1 cellular context compared by ENCODE assay signal in genomic region chr10:28532509-28533314, GRCh38.
A peak's percentile ranks its signal among the peaks of the same experiment; 100 is the strongest.
TF ChIP-seq lines count a peak whose summit lies in the region.

Gene WAC (plus strand): TSS chr10:28533118. CDS start chr10:28533580, 462 bp downstream.

TF ChIP-seq in HepG2, 621 proteins besides CTCF, POLR2A, EP300 and RAD21 (continued from another document and continues in another):
- peak; percentile 49; the same call in 1 of the 2 replicates for TF ChIP-seq ATF2 (CRISPR knock-in tag; IDR thresholded peaks at IDR 0.05)
- TF ChIP-seq STAT5B (CRISPR knock-in tag; IDR thresholded peaks at IDR 0.05) = no peak
- no peak for TF ChIP-seq MLXIP (CRISPR knock-in tag; IDR thresholded peaks at IDR 0.05; ENCODE audit: borderline replicate concordance)
- TF ChIP-seq SRSF9 (IDR thresholded peaks at IDR 0.05; ENCODE audit: borderline replicate concordance, insufficient read depth, low read depth, low read length, poor library complexity, severe bottlenecking) = no peak
- TF ChIP-seq ZNF841 (CRISPR knock-in tag; IDR thresholded peaks at IDR 0.05; ENCODE audit: borderline replicate concordance) = 0 out of 2 replicates have a peak, but pooled peaks have one; percentile 62
- no peak for TF ChIP-seq HNRNPL (IDR thresholded peaks at IDR 0.05; ENCODE audit: low read depth, low read length)
- no peak; the same call in 1 of the 2 replicates for TF ChIP-seq PPARG (CRISPR knock-in tag; conservative IDR thresholded peaks at IDR 0.05)
- TF ChIP-seq ZXDC (CRISPR knock-in tag; IDR thresholded peaks at IDR 0.05) = peak; percentile 92
- TF ChIP-seq MXI1 (IDR thresholded peaks at IDR 0.05; ENCODE audit: borderline replicate concordance, low read depth, low read length) = no peak
- no peak for TF ChIP-seq ZEB1 (IDR thresholded peaks at IDR 0.05; ENCODE audit: insufficient replicate concordance, low read depth)
- no peak for TF ChIP-seq BCLAF1 (IDR thresholded peaks at IDR 0.05)
- 0 out of 2 replicates have a peak, but pooled peaks have one; percentile 30 for TF ChIP-seq ZMYM3 (CRISPR knock-in tag; IDR thresholded peaks at IDR 0.05)
- no peak for TF ChIP-seq CHD4 (IDR thresholded peaks at IDR 0.05; ENCODE audit: borderline replicate concordance, low read length)
- no peak for TF ChIP-seq ZNF24 (IDR thresholded peaks at IDR 0.05)
- TF ChIP-seq HOXD1 (CRISPR knock-in tag; IDR thresholded peaks at IDR 0.05) = no peak
- no peak for TF ChIP-seq GLMP (CRISPR knock-in tag; IDR thresholded peaks at IDR 0.05; ENCODE audit: borderline replicate concordance)
- TF ChIP-seq ZNF574 (CRISPR knock-in tag; IDR thresholded peaks at IDR 0.05) = peak; percentile 76
- TF ChIP-seq SALL2 (CRISPR knock-in tag; IDR thresholded peaks at IDR 0.05) = peak; percentile 8; the same call in 1 of the 2 replicates
- 0 out of 2 replicates have a peak, but pooled peaks have one; percentile 23 for TF ChIP-seq ZNF337 (CRISPR knock-in tag; IDR thresholded peaks at IDR 0.05; ENCODE audit: borderline replicate concordance, low read depth)
- peak; percentile 77 for TF ChIP-seq POGK (CRISPR knock-in tag; conservative IDR thresholded peaks at IDR 0.05)
- TF ChIP-seq ZNF292 (CRISPR knock-in tag; IDR thresholded peaks at IDR 0.05; ENCODE audit: borderline replicate concordance, low read depth) = no peak
- TF ChIP-seq ATF7 (IDR thresholded peaks at IDR 0.05) = no peak
- TF ChIP-seq ATF7 (CRISPR knock-in tag; IDR thresholded peaks at IDR 0.05) = no peak
- no peak for TF ChIP-seq MAFK (conservative IDR thresholded peaks at IDR 0.05 in 1 of 2, IDR thresholded peaks at IDR 0.05 in 1 of 2; ENCODE audit: low read length in 2 of 2)
- TF ChIP-seq ZNF367 (CRISPR knock-in tag; IDR thresholded peaks at IDR 0.05; ENCODE audit: borderline replicate concordance) = peak; percentile 28; the same call in 1 of the 2 replicates
- TF ChIP-seq AKAP8 (CRISPR knock-in tag; IDR thresholded peaks at IDR 0.05) = no peak
- TF ChIP-seq ARNT (IDR thresholded peaks at IDR 0.05) = no peak
- TF ChIP-seq PHF8 (CRISPR knock-in tag; IDR thresholded peaks at IDR 0.05) = peak; percentile 100
- TF ChIP-seq PLSCR1 (CRISPR knock-in tag; IDR thresholded peaks at IDR 0.05; ENCODE audit: borderline replicate concordance) = no peak
- TF ChIP-seq HNF1B (CRISPR knock-in tag; IDR thresholded peaks at IDR 0.05) = peak; percentile 97
- TF ChIP-seq SNAPC5 (CRISPR knock-in tag; IDR thresholded peaks at IDR 0.05; ENCODE audit: borderline replicate concordance) = no peak
- TF ChIP-seq ATF3 (CRISPR knock-in tag; IDR thresholded peaks at IDR 0.05) = no peak
- 0 out of 2 replicates have a peak, but pooled peaks have one; percentile 32 for TF ChIP-seq ZNF510 (CRISPR knock-in tag; IDR thresholded peaks at IDR 0.05; ENCODE audit: low read depth)
- TF ChIP-seq HDAC1 (CRISPR knock-in tag; IDR thresholded peaks at IDR 0.05) = peak; percentile 49; the same call in 1 of the 2 replicates
- peak; percentile 89 for TF ChIP-seq ZSCAN25 (CRISPR knock-in tag; IDR thresholded peaks at IDR 0.05)
